24 cellular contexts compared by ENCODE assay signal in genomic region chr5:127515693-127516440, GRCh38. TPM values are rescaled to one million over a fixed set of nuclear protein-coding genes. Genes with fewer than 3 reads are reported as not detected.
DNase-seq lines count a peak whose midpoint lies in the region; ATAC-seq and TF ChIP-seq lines count a peak whose summit lies in the region.
"Had no signal": no experiment of that assay in that cellular context is flagged by ENCODE, and none has a peak within 500 bp of the region (broad histone marks: within the 10 kb centered on the region; RNA-seq: fewer than 3 reads in every experiment).

No MANE protein-coding gene starts in this region.

- H3K27ac Mint-ChIP-seq in natural killer cell, result no peak overlapping the region
- H3K27ac Mint-ChIP-seq in natural killer cell treated with Interleukin-12 subunit alpha and Interleukin-12 subunit beta and Interleukin-15 and Interleukin-18, amount 100 ng/mL, for 72 hours, result no peak overlapping the region
- H3K27ac Mint-ChIP-seq: activated naive CD4-positive, alpha-beta T cell treated with anti-CD3 and anti-CD28 coated beads, Interleukin-2, amount 50 U/mL, for 24 hours; CD4-positive, CD25-positive, alpha-beta regulatory T cell; stimulated activated naive B cell treated with anti-CD40 and anti-IgM and Interleukin-4, amounts not matched to agents 10 μg/mL and 1 μg/mL and 100 μg/mL, for 72 hours had no signal

- ATAC-seq in natural killer cell (no peak), gastrocnemius medialis (no peak), GM21528 (IDR thresholded peaks at IDR 0.05; ENCODE audit: low FRiP score, unreplicated experiment) (no peak), HG02610 (IDR thresholded peaks at IDR 0.05; ENCODE audit: unreplicated experiment) (no peak)
- no peak for ATAC-seq in natural killer cell treated with Interleukin-12 subunit alpha and Interleukin-12 subunit beta and Interleukin-15 and Interleukin-18, amount 100 ng/mL, for 72 hours
- ATAC-seq: activated CD4-positive, CD25-positive, alpha-beta regulatory T cell treated with anti-CD3 and anti-CD28 coated beads, Interleukin-2, amount 50 U/mL, for 24 hours; activated T-cell treated with anti-CD3 and anti-CD28 coated beads, Interleukin-2, amount 50 U/mL, for 4 hours; naive thymus-derived CD8-positive, alpha-beta T cell; SK-N-SH treated with all-trans-retinoic acid at 6 μM for 48 hours; stimulated activated naive B cell treated with anti-CD40 and anti-IgM and Interleukin-4, amounts not matched to agents 10 μg/mL and 1 μg/mL and 100 μg/mL, for 72 hours had no signal

- no peaks in the 10 kb centered on the region for H3K9me3 Mint-ChIP-seq in natural killer cell
- H3K9me3 Mint-ChIP-seq in natural killer cell treated with Interleukin-12 subunit alpha and Interleukin-12 subunit beta and Interleukin-15 and Interleukin-18, amount 100 ng/mL, for 72 hours, result no peaks in the 10 kb centered on the region
- H3K9me3 Mint-ChIP-seq: activated naive CD4-positive, alpha-beta T cell treated with anti-CD3 and anti-CD28 coated beads, Interleukin-2, amount 50 U/mL, for 24 hours had no signal

- H3K36me3 ChIP-seq in gastrocnemius medialis (no peaks in the 10 kb centered on the region), MG63 (peaks cover 22% of the 10 kb centered on the region)
- H3K36me3 ChIP-seq: esophagus muscularis mucosa, Peyer's patch, prostate gland, thoracic aorta had no signal

- H3K27ac ChIP-seq in gastrocnemius medialis, result no peak overlapping the region
- H3K27ac ChIP-seq: esophagus muscularis mucosa, Peyer's patch, prostate gland, thoracic aorta had no signal

- H3K27me3 ChIP-seq in gastrocnemius medialis (no peaks in the 10 kb centered on the region), MG63 (peaks cover 8% of the 10 kb centered on the region; the same call in 1 of the 2 replicates)
- H3K27me3 ChIP-seq: esophagus muscularis mucosa, Peyer's patch had no signal

- TF ChIP-seq CTCF in natural killer cell (IDR thresholded peaks at IDR 0.05), result no peak
- no peak for TF ChIP-seq CTCF in gastrocnemius medialis (IDR thresholded peaks at IDR 0.05 in 4 of 5, conservative IDR thresholded peaks at IDR 0.05 in 1 of 5)

- H3K36me3 Mint-ChIP-seq in natural killer cell, result no peaks in the 10 kb centered on the region
- H3K36me3 Mint-ChIP-seq in natural killer cell treated with Interleukin-12 subunit alpha and Interleukin-12 subunit beta and Interleukin-15 and Interleukin-18, amount 100 ng/mL, for 72 hours, result peaks cover 16% of the 10 kb centered on the region

- H3K4me3 Mint-ChIP-seq in natural killer cell, result peak overlapping the region; percentile 17
- H3K4me3 Mint-ChIP-seq in natural killer cell treated with Interleukin-12 subunit alpha and Interleukin-12 subunit beta and Interleukin-15 and Interleukin-18, amount 100 ng/mL, for 72 hours, result no peak overlapping the region
- H3K4me3 Mint-ChIP-seq: activated naive CD4-positive, alpha-beta T cell treated with anti-CD3 and anti-CD28 coated beads, Interleukin-2, amount 50 U/mL, for 24 hours; activated T-cell treated with anti-CD3 and anti-CD28 coated beads, Interleukin-2, amount 50 U/mL, for 4 hours; stimulated activated naive B cell treated with anti-CD40 and anti-IgM and Interleukin-4, amounts not matched to agents 10 μg/mL and 1 μg/mL and 100 μg/mL, for 72 hours had no signal

- TF ChIP-seq POLR2A in gastrocnemius medialis (IDR thresholded peaks at IDR 0.05), result no peak

- H3K9me3 ChIP-seq in gastrocnemius medialis (no peaks in the 10 kb centered on the region), MG63 (peaks cover 11% of the 10 kb centered on the region)
- H3K9me3 ChIP-seq: esophagus muscularis mucosa, Peyer's patch, prostate gland, thoracic aorta had no signal

- H3K4me3 ChIP-seq in gastrocnemius medialis, result no peak overlapping the region
- H3K4me3 ChIP-seq in MG63, result no peak overlapping the region
- H3K4me3 ChIP-seq: esophagus muscularis mucosa, Peyer's patch, prostate gland, thoracic aorta had no signal

- H3K27me3 Mint-ChIP-seq in natural killer cell (ENCODE audit: low read depth in 2 of 2), result peaks cover 22 to 27% of the 10 kb centered on the region in 2 donors
- peaks cover 19 to 27% of the 10 kb centered on the region in 2 donors for H3K27me3 Mint-ChIP-seq in natural killer cell treated with Interleukin-12 subunit alpha and Interleukin-12 subunit beta and Interleukin-15 and Interleukin-18, amount 100 ng/mL, for 72 hours

- intact Hi-C loops in natural killer cell (cut with micrococcal nuclease), result no loop called here
- intact Hi-C loops in gastrocnemius medialis (cut with DNase I; ENCODE audit: low total_unique reads), result no loop called here

- peaks cover 17 to 24% of the 10 kb centered on the region in 2 donors for H3K4me1 Mint-ChIP-seq in natural killer cell
- H3K4me1 Mint-ChIP-seq in natural killer cell treated with Interleukin-12 subunit alpha and Interleukin-12 subunit beta and Interleukin-15 and Interleukin-18, amount 100 ng/mL, for 72 hours (ENCODE audit: low read depth in 2 of 2), result peaks cover 18 to 20% of the 10 kb centered on the region in 2 donors

- in situ Hi-C loops in gastrocnemius medialis (cut with MboI; ENCODE audit: low sequenced_read_pairs in 4 of 4), result no loop called here

- DNase-seq in natural killer cell (no peak), NCI-H345 treated with DMSO at 0.1 percent for 48 hours (lab: John Stamatoyannopoulos, UW; ENCODE audit: unreplicated experiment) (peak; percentile 71), amniotic epithelial cell (ENCODE audit: low read depth) (peak; percentile 60), gastrocnemius medialis (no peak), MG63 (no peak)
- no peak for DNase-seq in natural killer cell treated with Interleukin-12 subunit alpha and Interleukin-12 subunit beta and Interleukin-15 and Interleukin-18, amount 100 ng/mL, for 72 hours (ENCODE audit: low spot score)
- DNase-seq: activated T-cell treated with anti-CD3 and anti-CD28 coated beads, Interleukin-2, amount 50 U/mL, for 4 hours; CD4-positive, CD25-positive, alpha-beta regulatory T cell; effector memory CD4-positive, alpha-beta T cell; KBM-7; kidney glomerular epithelial cell; naive thymus-derived CD8-positive, alpha-beta T cell; NCI-H2081; Peyer's patch; stimulated activated naive B cell treated with anti-CD40 and anti-IgM and Interleukin-4, amounts not matched to agents 10 μg/mL and 1 μg/mL and 100 μg/mL, for 72 hours; T-helper 9 cell had no signal

- peaks cover 11 to 17% of the 10 kb centered on the region in 2 donors for H3K4me1 ChIP-seq in gastrocnemius medialis
- H3K4me1 ChIP-seq: prostate gland had no signal

RNA-seq across cellular contexts. Expression of gene PRRC1, which starts 1.6 kb away (rescaled TPM):
- 10 to 100 TPM; 37.7 to 41.1 (median 39.6) TPM for total RNA-seq in natural killer cell
- total RNA-seq in natural killer cell treated with Interleukin-12 subunit alpha and Interleukin-12 subunit beta and Interleukin-15 and Interleukin-18, amount 100 ng/mL, for 72 hours, result 10 to 100 TPM; 43.5 to 53.8 TPM
- 10 to 100 TPM in 2 of 4 donors, 1 to 10 TPM in 2; 9.7 to 17.8 (median 10.3) TPM for total RNA-seq in gastrocnemius medialis
- 26.8 and 40.3 TPM in 2 replicates for total RNA-seq in MG63 (2014; rRNA removed; shearing (Covaris generic); ENCODE audit: low replicate concordance)

Comparison
In these comparisons a context has a peak if more than half of its experiments do, and no peak if none do; other contexts are left out.
1. DNase-seq: peak in NCI-H345 treated with DMSO at 0.1 percent for 48 hours (single experiment) and amniotic epithelial cell (single experiment); none in natural killer cell (single experiment), natural killer cell treated with Interleukin-12 subunit alpha and Interleukin-12 subunit beta and Interleukin-15 and Interleukin-18, amount 100 ng/mL, for 72 hours (single experiment), gastrocnemius medialis (0 of 2) and MG63 (single experiment).